ENCODE assay signal across 8 cellular contexts in the genomic region with DNA sequence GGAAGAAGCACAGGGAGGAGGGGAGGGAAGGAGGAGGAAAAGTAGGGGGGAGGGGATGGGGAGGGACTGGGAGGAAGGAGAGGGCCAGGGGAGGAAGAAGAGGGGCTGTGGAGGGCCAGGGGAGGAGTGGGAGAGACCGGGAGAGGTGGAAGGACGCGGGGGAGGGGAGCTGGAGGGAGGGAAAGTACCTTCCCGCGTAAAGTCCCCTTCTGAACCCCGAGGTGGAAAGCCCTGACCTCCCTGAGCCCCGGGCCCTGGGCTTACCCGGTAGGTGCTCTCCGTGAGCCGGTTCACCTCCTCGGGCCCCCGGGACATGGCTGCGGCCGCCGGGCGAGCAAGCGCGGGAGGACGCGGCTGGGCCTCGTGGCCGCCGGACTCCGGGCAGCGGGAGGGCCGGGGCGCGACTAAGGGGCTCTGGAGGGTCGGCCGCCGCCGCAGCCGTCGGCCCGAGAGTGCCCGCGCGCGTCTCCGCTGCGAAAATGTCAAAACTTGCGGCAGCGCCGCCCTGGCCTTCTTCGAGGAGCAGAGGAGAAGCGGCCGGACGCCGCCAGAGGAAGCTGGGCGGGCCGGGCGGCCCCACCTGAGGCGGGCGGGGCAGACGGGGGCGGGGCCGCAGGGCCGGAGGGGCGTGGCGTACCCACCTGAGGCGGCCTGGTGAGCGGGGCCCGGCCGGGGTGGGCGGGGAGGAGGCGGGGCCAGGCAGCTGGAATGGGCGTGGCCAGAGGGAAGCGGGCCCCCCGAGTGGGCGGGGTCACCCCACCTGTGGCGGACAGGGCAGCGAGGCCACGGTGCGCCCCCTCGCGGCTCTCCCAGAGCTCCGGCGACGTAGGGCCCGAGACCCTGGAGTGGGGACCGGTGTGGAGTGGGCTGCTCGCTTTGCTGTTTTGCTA. TPM values are rescaled to one million over a fixed set of nuclear protein-coding genes. Genes with fewer than 3 reads are reported as not detected.
DNase-seq lines count a peak whose midpoint lies in the region; ATAC-seq and TF ChIP-seq lines count a peak whose summit lies in the region.

TSS of gene BAIAP2L1 (minus strand) at position 553 of the 890 bp plus-strand sequence. CDS start at position 315, 238 bp downstream.

- H3K9me3 ChIP-seq in ectodermal cell (ENCODE audit: control insufficient read depth, low read length), result no peaks in the 10 kb centered on the region

- no peak within 1 kb of the TSS for H4K8ac ChIP-seq in mesendoderm (ENCODE audit: low read depth, low read length)

- H3K4me2 ChIP-seq in mesendoderm (ENCODE audit: low read length), result peak within 1 kb of the TSS; percentile 80

- H3K9ac ChIP-seq in mesendoderm (ENCODE audit: low read length), result peak within 1 kb of the TSS; percentile 85

- 1% methylated on average over 82 of the region's 82 CpGs for WGBS in ectodermal cell, 2 experiments
- no CpG with 5 or more reads among the region's 82 CpGs for WGBS in mesendoderm (ENCODE audit: extremely low coverage, insufficient coverage, low lambda C conversion rate)

- no peaks in the 10 kb centered on the region for H3K27me3 ChIP-seq in ectodermal cell (ENCODE audit: control insufficient read depth, insufficient read depth, low read length, poor library complexity, severe bottlenecking)
- no peaks in the 10 kb centered on the region for H3K27me3 ChIP-seq in mesendoderm (ENCODE audit: insufficient read depth, low read length, poor library complexity)

- DNase-seq in AG09319 (ENCODE audit: extremely low read depth, low read depth) (peak; percentile 34), NCI-H345 treated with DMSO at 0.1 percent for 48 hours (lab: John Stamatoyannopoulos, UW; ENCODE audit: unreplicated experiment) (peak; percentile 88), mesendoderm (peak; percentile 94)
- peak; percentile 84 to 88 for DNase-seq in activated CD4-positive, alpha-beta T cell treated with anti-CD3 and anti-CD28 coated beads, Interleukin-2, amount 50 U/mL, for 48 hours
- DNase-seq in stimulated activated CD8-positive, alpha-beta memory T cell treated with anti-CD3 and anti-CD28 coated beads, Interleukin-2, amount 100 ng/mL, for 1 hour (ENCODE audit: low read depth in 2 of 2), result peak; percentile 69 to 73

- peaks cover 30% of the 10 kb centered on the region for H3K79me2 ChIP-seq in mesendoderm (ENCODE audit: control insufficient read depth, insufficient read depth, low read length)

- peak; percentile 63 for TF ChIP-seq CTCF in AG09319 (IDR thresholded peaks at IDR 0.05; ENCODE audit: low read depth, low read length)

- no peak within 1 kb of the TSS for H2BK15ac ChIP-seq in mesendoderm (replicated peaks; ENCODE audit: low read depth)

- H4K5ac ChIP-seq in mesendoderm (ENCODE audit: low read length), result no peak within 1 kb of the TSS

- peak within 1 kb of the TSS; percentile 88 for H3K56ac ChIP-seq in mesendoderm (ENCODE audit: low read length)

- TF ChIP-seq POLR2A in GM19099 (IDR thresholded peaks at IDR 0.05; ENCODE audit: extremely low read depth, insufficient read length, low read depth), result peak; percentile 24

- peak within 1 kb of the TSS; percentile 53 for H3K4me3 ChIP-seq in ectodermal cell (ENCODE audit: insufficient read depth, low read depth, low read length)
- peak within 1 kb of the TSS; percentile 81 for H3K4me3 ChIP-seq in mesendoderm (ENCODE audit: low read length)

- H3K4ac ChIP-seq in mesendoderm (ENCODE audit: low read depth, low read length), result peak within 1 kb of the TSS; percentile 84

- no peak within 1 kb of the TSS for H2AK5ac ChIP-seq in mesendoderm (ENCODE audit: low read length)

- H3K23ac ChIP-seq in mesendoderm (ENCODE audit: low read length), result no peak within 1 kb of the TSS

- H2BK5ac ChIP-seq in mesendoderm (ENCODE audit: low read length), result no peak within 1 kb of the TSS

- no peaks in the 10 kb centered on the region for H3K4me1 ChIP-seq in ectodermal cell (ENCODE audit: control insufficient read depth, insufficient read depth, low read length)
- peaks cover 4% of the 10 kb centered on the region for H3K4me1 ChIP-seq in mesendoderm (ENCODE audit: control insufficient read depth, low read depth, low read length)

- peak within 1 kb of the TSS; percentile 58 for H3K27ac ChIP-seq in ectodermal cell (ENCODE audit: insufficient read depth, low read depth, low read length, poor library complexity, severe bottlenecking)
- H3K27ac ChIP-seq in mesendoderm (ENCODE audit: low read depth, low read length), result peak within 1 kb of the TSS; percentile 89

- peak within 1 kb of the TSS; percentile 76 for H3K18ac ChIP-seq in mesendoderm (ENCODE audit: low read length)

- H2BK120ac ChIP-seq in mesendoderm (ENCODE audit: low read depth, low read length), result no peak within 1 kb of the TSS

- peaks cover 4% of the 10 kb centered on the region for H3K79me1 ChIP-seq in mesendoderm (ENCODE audit: low read length)

- peak; percentile 90 for ATAC-seq in HG03280 (IDR thresholded peaks at IDR 0.05; ENCODE audit: unreplicated experiment)

- H3K36me3 ChIP-seq in ectodermal cell (ENCODE audit: control insufficient read depth, insufficient read depth, low read length), result no peaks in the 10 kb centered on the region
- H3K36me3 ChIP-seq in mesendoderm (ENCODE audit: control insufficient read depth, insufficient read depth, low read length), result no peaks in the 10 kb centered on the region

RNA-seq across cellular contexts. Expression of gene BAIAP2L1, which starts in this region (rescaled TPM):
- polyA plus RNA-seq in ectodermal cell (2013, experiment 1 of 4), result 28.8 TPM
- 27.1 TPM for polyA plus RNA-seq in ectodermal cell (2013, experiment 2 of 4)
- 26.6 TPM for polyA plus RNA-seq in ectodermal cell (2013, experiment 3 of 4)
- 28.4 TPM for polyA plus RNA-seq in ectodermal cell (2013, experiment 4 of 4)
- polyA plus RNA-seq in mesendoderm (2013, experiment 1 of 2), result 20.6 TPM
- 21.3 TPM for polyA plus RNA-seq in mesendoderm (2013, experiment 2 of 2)

Comparison
In these comparisons a context has a peak if more than half of its experiments do, and no peak if none do; other contexts are left out.
1. Peak in every context shown above with its lines: DNase-seq, ATAC-seq, H3K4me3 ChIP-seq and H3K27ac ChIP-seq.
2. DNase-seq: peak in every context shown above with its lines; median percentile 94 in mesendoderm; 88 in NCI-H345 treated with DMSO at 0.1 percent for 48 hours; 86 in activated CD4-positive, alpha-beta T cell treated with anti-CD3 and anti-CD28 coated beads, Interleukin-2, amount 50 U/mL, for 48 hours; 71 in stimulated activated CD8-positive, alpha-beta memory T cell treated with anti-CD3 and anti-CD28 coated beads, Interleukin-2, amount 100 ng/mL, for 1 hour; 34 in AG09319.